ENCODE assay signal across 24 cellular contexts in the genomic region with DNA sequence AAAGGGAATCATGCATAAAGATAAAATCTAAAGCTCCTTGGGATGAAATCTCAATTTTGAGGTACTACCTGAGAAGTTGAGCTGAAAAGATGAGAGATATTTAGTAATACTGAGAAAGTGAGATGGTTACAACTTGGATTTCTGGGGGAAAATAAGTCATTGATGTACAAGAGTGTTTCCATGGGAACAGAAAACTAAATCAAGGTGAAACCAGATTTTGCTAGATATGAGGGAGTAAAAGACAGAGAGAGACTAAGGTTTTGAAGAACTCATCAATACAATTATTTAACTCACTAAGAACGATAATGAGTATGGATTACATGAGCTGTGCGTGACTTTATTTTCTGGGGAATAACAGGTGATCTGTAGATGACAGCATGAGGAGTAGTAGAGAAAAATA. TPM values are rescaled to one million over a fixed set of nuclear protein-coding genes. Genes with fewer than 3 reads are reported as not detected.
"Had no signal": no experiment of that assay in that cellular context is flagged by ENCODE, and none has a peak within 500 bp of the region (broad histone marks: within the 10 kb centered on the region; RNA-seq: fewer than 3 reads in every experiment).

No MANE protein-coding gene starts in this region.

- H3K4me1 ChIP-seq: body of pancreas, esophagus squamous epithelium, gastrocnemius medialis, neural progenitor cell, thyroid gland, upper lobe of right lung had no signal

- H3K36me3 ChIP-seq: cardiac muscle cell, esophagus squamous epithelium, gastrocnemius medialis, neural progenitor cell, thyroid gland, upper lobe of right lung had no signal

- H3K27me3 Mint-ChIP-seq: naive thymus-derived CD8-positive, alpha-beta T cell; progenitor cell of endocrine pancreas had no signal

- H2AFZ ChIP-seq: neural progenitor cell had no signal

- H3K27me3 ChIP-seq: body of pancreas, cardiac muscle cell, esophagus squamous epithelium, gastrocnemius medialis, neural progenitor cell, thyroid gland, upper lobe of right lung had no signal

- H3K27ac ChIP-seq: body of pancreas, cardiac muscle cell, esophagus squamous epithelium, gastrocnemius medialis, neural progenitor cell, thyroid gland, upper lobe of right lung had no signal

- H3K4me3 ChIP-seq: body of pancreas, cardiac muscle cell, esophagus squamous epithelium, gastrocnemius medialis, neural progenitor cell, thyroid gland, upper lobe of right lung had no signal

- ATAC-seq: body of pancreas; gastrocnemius medialis; left ventricle myocardium superior; naive thymus-derived CD8-positive, alpha-beta T cell; SK-N-SH treated with all-trans-retinoic acid at 6 μM for 48 hours; upper lobe of right lung had no signal

- H3K9me3 Mint-ChIP-seq: mesothelial cell of epicardium had no signal

- DNase-seq: activated CD4-positive, CD25-positive, alpha-beta regulatory T cell treated with anti-CD3 and anti-CD28 coated beads, Interleukin-2, amount 50 U/mL, for 72 hours; activated CD8-positive, alpha-beta memory T cell treated with anti-CD3 and anti-CD28 coated beads, Interleukin-2, amount 50 U/mL, for 4 hours; activated naive CD4-positive, alpha-beta T cell treated with Interleukin-2 at 50 U/mL for 16 hours; anterior cingulate cortex; body of pancreas; cortex of kidney; endodermal cell; esophagus squamous epithelium; gastrocnemius medialis; hippocampal formation; left ventricle myocardium superior; mammary epithelial cell; naive thymus-derived CD8-positive, alpha-beta T cell; retina; stimulated activated CD4-positive, alpha-beta T cell treated with anti-CD3 and anti-CD28 coated beads, Interleukin-2, amount 100 ng/mL, for 48 hours; stimulated activated naive CD4-positive, alpha-beta T cell treated with Interleukin-2 at 50 U/mL for 16 hours; substantia nigra; thyroid gland; upper lobe of right lung had no signal

- H3K36me3 Mint-ChIP-seq: neural progenitor cell had no signal

- H3K27ac Mint-ChIP-seq: endodermal cell; mesothelial cell of epicardium; naive thymus-derived CD8-positive, alpha-beta T cell; neural progenitor cell; progenitor cell of endocrine pancreas had no signal

- H3K4me3 Mint-ChIP-seq: endodermal cell; mesothelial cell of epicardium; naive thymus-derived CD8-positive, alpha-beta T cell; neural progenitor cell had no signal

- H3K4me1 Mint-ChIP-seq: endodermal cell, mesothelial cell of epicardium, neural progenitor cell had no signal

- H3K4me2 ChIP-seq: neural progenitor cell had no signal

RNA-seq across cellular contexts. Expression of gene ST8SIA4, which starts 10.2 kb away (rescaled TPM):
- polyA plus RNA-seq: mammary epithelial cell had no signal
